Comparison of ENCODE assay signal across 9 cellular contexts in genomic region chr2:217090024-217090473, GRCh38.
DNase-seq lines count a peak whose midpoint lies in the region; ATAC-seq, FAIRE-seq and TF ChIP-seq lines count a peak whose summit lies in the region.
"Had no signal": no experiment of that assay in that cellular context is flagged by ENCODE, and none has a peak within 500 bp of the region (broad histone marks: within the 10 kb centered on the region; RNA-seq: fewer than 3 reads in every experiment).

No MANE protein-coding gene starts in this region.

- DNase-seq in activated CD4-positive, alpha-beta T cell treated with anti-CD3 and anti-CD28 coated beads for 36 hours = peak; percentile 44
- DNase-seq in activated CD4-positive, alpha-beta T cell treated with anti-CD3 and anti-CD28 coated beads for 1 hour = no peak
- DNase-seq in medulla oblongata (ENCODE audit: extremely low spot score) (peak; percentile 5), D721Med (ENCODE audit: insufficient read length, low spot score) (no peak), caudate nucleus (lab: John Stamatoyannopoulos, UW) (no peak), adrenal gland (no peak)

- no peaks in the 10 kb centered on the region for H4K20me1 ChIP-seq in OCI-LY3 (ENCODE audit: insufficient read depth, low read length)

- no peak for TF ChIP-seq POLR2A in adrenal gland (IDR thresholded peaks at IDR 0.05)

- 36 to 55% (median 50%) methylated on average over 5 of the region's 5 CpGs for whole genome bisulfite sequencing in adrenal gland, 4 donors

- H3K79me2 ChIP-seq in OCI-LY3 (ENCODE audit: low read length) = no peaks in the 10 kb centered on the region

- H3K27me3 ChIP-seq in OCI-LY3 (ENCODE audit: low read depth, low read length) (peaks cover 21% of the 10 kb centered on the region), adrenal gland (no peaks in the 10 kb centered on the region)

- H3K4me2 ChIP-seq in OCI-LY3 (ENCODE audit: low read length) = peak overlapping the region; percentile 73
- H3K4me2 ChIP-seq: A549 had no signal

- H3K9ac ChIP-seq in OCI-LY3 (ENCODE audit: low read length) = no peak overlapping the region

- TF ChIP-seq CTCF in OCI-LY3 (IDR thresholded peaks at IDR 0.05; ENCODE audit: low read depth, low read length) (no peak), D721Med (IDR thresholded peaks at IDR 0.05; ENCODE audit: insufficient read depth, missing control alignments) (no peak), adrenal gland (IDR thresholded peaks at IDR 0.05) (no peak)

- H3K36me3 ChIP-seq in OCI-LY3 (replicated peaks; ENCODE audit: low read depth, low read length) = no peaks in the 10 kb centered on the region
- no peaks in the 10 kb centered on the region for H3K36me3 ChIP-seq in adrenal gland (replicated peaks in 1 of 2)

- CTCF ChIA-PET in activated CD4-positive, alpha-beta T cell treated with anti-CD3 and anti-CD28 coated beads for 36 hours (lab: Charles Lee) = interaction anchor here (0.6 to 1.3 kb wide), 4 partner anchors 12 to 623 kb away, joined by 3 to 4 read pairs (median 3); no protein-coding TSS in a partner anchor

- H2AFZ ChIP-seq in OCI-LY3 (ENCODE audit: low read depth, low read length) = no peak overlapping the region

- no peak overlapping the region for H3K27ac ChIP-seq in OCI-LY3 (ENCODE audit: low read length)
- H3K27ac ChIP-seq in caudate nucleus (ENCODE audit: low read depth, low read length) = no peak overlapping the region
- peak overlapping the region in 1 of 5 donors; percentile 38 for H3K27ac ChIP-seq in adrenal gland
- H3K27ac ChIP-seq: A549 had no signal

- no peaks in the 10 kb centered on the region for H3K9me3 ChIP-seq in OCI-LY3 (ENCODE audit: insufficient read depth, low read length)
- no peaks in the 10 kb centered on the region for H3K9me3 ChIP-seq in adrenal gland (replicated peaks in 1 of 3)
- H3K9me3 ChIP-seq: A549 had no signal

- H3K27me3 Mint-ChIP-seq in activated CD4-positive, alpha-beta T cell treated with anti-CD3 and anti-CD28 coated beads for 36 hours = peaks cover 4% of the 10 kb centered on the region

- no peak for FAIRE-seq in D721Med (lab: Jason Lieb, UNC)
- FAIRE-seq: A549 had no signal

- H3K36me3 Mint-ChIP-seq in activated CD4-positive, alpha-beta T cell treated with anti-CD3 and anti-CD28 coated beads for 36 hours (ENCODE audit: low read depth) = no peaks in the 10 kb centered on the region

- POLR2A ChIA-PET in activated CD4-positive, alpha-beta T cell treated with anti-CD3 and anti-CD28 coated beads for 36 hours (lab: Charles Lee) = interaction anchor here (0.6 kb wide), 1 partner anchor 129 kb away, joined by 4 read pairs; no protein-coding TSS in a partner anchor

- H3K4me1 Mint-ChIP-seq in activated CD4-positive, alpha-beta T cell treated with anti-CD3 and anti-CD28 coated beads for 36 hours = peaks cover 58% of the 10 kb centered on the region

- H3K4me3 Mint-ChIP-seq in activated CD4-positive, alpha-beta T cell treated with anti-CD3 and anti-CD28 coated beads for 36 hours = no peak overlapping the region

- peak overlapping the region; percentile 41 for H3K4me3 ChIP-seq in OCI-LY3 (ENCODE audit: low read length)
- no peak overlapping the region for H3K4me3 ChIP-seq in adrenal gland
- H3K4me3 ChIP-seq: A549 had no signal

- H3K9me3 Mint-ChIP-seq in activated CD4-positive, alpha-beta T cell treated with anti-CD3 and anti-CD28 coated beads for 36 hours (ENCODE audit: low read depth) = no peaks in the 10 kb centered on the region

- H3K4me1 ChIP-seq in OCI-LY3 (ENCODE audit: low read length) (peaks cover 31% of the 10 kb centered on the region), adrenal gland (replicated peaks in 1 of 2) (peaks cover 0 to 8% of the 10 kb centered on the region in 2 donors)
- H3K4me1 ChIP-seq: A549 had no signal

- peak; percentile 83 for ATAC-seq in activated CD4-positive, alpha-beta T cell treated with anti-CD3 and anti-CD28 coated beads for 36 hours
- peak; percentile 74 for ATAC-seq in HG02763 (IDR thresholded peaks at IDR 0.05; ENCODE audit: unreplicated experiment)
- ATAC-seq: A549 had no signal

- intact Hi-C loops in activated CD4-positive, alpha-beta T cell treated with anti-CD3 and anti-CD28 coated beads for 36 hours (cut with DNase I, micrococcal nuclease) = loop anchor here (1.0 to 2.0 kb wide), 2 partner anchors 133 to 397 kb away; no protein-coding TSS in a partner anchor
- intact Hi-C loops in adrenal gland (cut with DNase I) = no loop called here

- no peak overlapping the region for H3K27ac Mint-ChIP-seq in activated CD4-positive, alpha-beta T cell treated with anti-CD3 and anti-CD28 coated beads for 36 hours

Comparison
In these comparisons a context has a peak if more than half of its experiments do, and no peak if none do; other contexts are left out.
1. DNase-seq: peak in activated CD4-positive, alpha-beta T cell treated with anti-CD3 and anti-CD28 coated beads for 36 hours (single experiment) and medulla oblongata (single experiment); none in activated CD4-positive, alpha-beta T cell treated with anti-CD3 and anti-CD28 coated beads for 1 hour (single experiment), D721Med (single experiment), caudate nucleus (0 of 61) and adrenal gland (0 of 7).
2. intact Hi-C loops: an anchor here in activated CD4-positive, alpha-beta T cell treated with anti-CD3 and anti-CD28 coated beads for 36 hours (1.0 to 2.0 kb wide); none called in adrenal gland.